21 cellular contexts compared by ENCODE assay signal in genomic region chr3:105022813-105023212, GRCh38.
DNase-seq lines count a peak whose midpoint lies in the region; ATAC-seq, FAIRE-seq and TF ChIP-seq lines count a peak whose summit lies in the region.
"Had no signal": no experiment of that assay in that cellular context is flagged by ENCODE, and none has a peak within 500 bp of the region (broad histone marks: within the 10 kb centered on the region; RNA-seq: fewer than 3 reads in every experiment).

No MANE protein-coding gene starts in this region.

- H2BK5ac ChIP-seq in mesendoderm (ENCODE audit: low read length) = no peak overlapping the region

- H4K8ac ChIP-seq in mesendoderm (ENCODE audit: low read depth, low read length) = no peak overlapping the region

- peak; percentile 28 for ATAC-seq in stimulated activated naive CD8-positive, alpha-beta T cell treated with anti-CD3 and anti-CD28 coated beads, Interleukin-15, amount 100 ng/mL, for 72 hours
- ATAC-seq in stimulated activated naive CD8-positive, alpha-beta T cell treated with anti-CD3 and anti-CD28 coated beads, Interleukin-15, Interleukin-2, amounts not matched to agents 100 U/mL and 50 U/mL, for 24 hours = no peak
- ATAC-seq in pancreas (no peak), GM19395 (IDR thresholded peaks at IDR 0.05; ENCODE audit: unreplicated experiment) (no peak)
- ATAC-seq: A549; CD8-positive, alpha-beta T cell; GM12878; HCT116 had no signal

- TF ChIP-seq CTCF in pancreas (IDR thresholded peaks at IDR 0.05) (no peak), ascending aorta (IDR thresholded peaks at IDR 0.05) (no peak)

- no peak overlapping the region for H3K18ac ChIP-seq in mesendoderm (ENCODE audit: low read length)

- H3K36me3 ChIP-seq in mesendoderm (ENCODE audit: control insufficient read depth, insufficient read depth, low read length) (no peaks in the 10 kb centered on the region), pancreas (no peaks in the 10 kb centered on the region), ascending aorta (no peaks in the 10 kb centered on the region)
- H3K36me3 ChIP-seq: BLaER1 had no signal

- intact Hi-C loops in pancreas (cut with DNase I) = no loop called here
- intact Hi-C loops in ascending aorta (cut with DNase I) = no loop called here

- H3K4me1 ChIP-seq in mesendoderm (ENCODE audit: control insufficient read depth, low read depth, low read length) (no peaks in the 10 kb centered on the region), pancreas (no peaks in the 10 kb centered on the region), ascending aorta (no peaks in the 10 kb centered on the region)
- H3K4me1 ChIP-seq: A549, BLaER1 had no signal

- no peak overlapping the region for H3K4me2 ChIP-seq in mesendoderm (ENCODE audit: low read length)
- H3K4me2 ChIP-seq: A549, BLaER1 had no signal

- DNase-seq in stimulated activated naive CD8-positive, alpha-beta T cell treated with anti-CD3 and anti-CD28 coated beads, Interleukin-15, amount 100 ng/mL, for 72 hours = no peak
- DNase-seq in stimulated activated naive CD8-positive, alpha-beta T cell treated with anti-CD3 and anti-CD28 coated beads, Interleukin-15, Interleukin-2, amounts not matched to agents 100 U/mL and 50 U/mL, for 24 hours = no peak
- DNase-seq in mesendoderm = peak; percentile 85
- peak; percentile 38 for DNase-seq in renal cortical epithelial cell (ENCODE audit: low read depth)
- DNase-seq in pancreas = no peak
- no peak for DNase-seq in ascending aorta (ENCODE audit: low spot score in 2 of 2)
- DNase-seq: AML-193; Calu3; CD8-positive, alpha-beta T cell; DMS79 treated with DMSO at 0.1 percent for 48 hours; GOT3; H7; HFFc6 had no signal

- H3K9ac ChIP-seq in mesendoderm (ENCODE audit: low read length) = no peak overlapping the region
- H3K9ac ChIP-seq: BLaER1 had no signal

- no peak overlapping the region for H2AK5ac ChIP-seq in mesendoderm (ENCODE audit: low read length)

- no peak overlapping the region for H2BK15ac ChIP-seq in mesendoderm (replicated peaks; ENCODE audit: low read depth)

- no peak for FAIRE-seq in pancreas (lab: Jason Lieb, UNC)
- FAIRE-seq: A549, GM12878 had no signal

- WGBS in mesendoderm (ENCODE audit: extremely low coverage, insufficient coverage, low lambda C conversion rate) = no CpG with 5 or more reads among the region's 2 CpGs
- 70% methylated on average over 2 of the region's 2 CpGs for WGBS in pancreas, 2 donors

- no peak overlapping the region for H3K4ac ChIP-seq in mesendoderm (ENCODE audit: low read depth, low read length)

- H3K79me2 ChIP-seq in mesendoderm (ENCODE audit: control insufficient read depth, insufficient read depth, low read length) = no peaks in the 10 kb centered on the region

- H3K27ac ChIP-seq in mesendoderm (ENCODE audit: low read depth, low read length) = no peak overlapping the region
- H3K27ac ChIP-seq in pancreas = no peak overlapping the region
- H3K27ac ChIP-seq in ascending aorta = no peak overlapping the region
- H3K27ac ChIP-seq: 22Rv1, A549, BLaER1, HL-60 had no signal

- H3K23ac ChIP-seq in mesendoderm (ENCODE audit: low read length) = no peak overlapping the region

- no peaks in the 10 kb centered on the region for H3K4me1 Mint-ChIP-seq in stimulated activated naive CD8-positive, alpha-beta T cell treated with anti-CD3 and anti-CD28 coated beads, Interleukin-15, amount 100 ng/mL, for 72 hours
- H3K4me1 Mint-ChIP-seq: CD14-positive monocyte had no signal

- H3K9me3 ChIP-seq in pancreas (no peaks in the 10 kb centered on the region), ascending aorta (no peaks in the 10 kb centered on the region)
- H3K9me3 ChIP-seq: A549, BLaER1 had no signal

- no peak overlapping the region for H3K27ac Mint-ChIP-seq in stimulated activated naive CD8-positive, alpha-beta T cell treated with anti-CD3 and anti-CD28 coated beads, Interleukin-15, amount 100 ng/mL, for 72 hours
- H3K27ac Mint-ChIP-seq: CD14-positive monocyte; CD8-positive, alpha-beta T cell; HFFc6 had no signal

- H4K5ac ChIP-seq in mesendoderm (ENCODE audit: low read length) = no peak overlapping the region

- H3K27me3 ChIP-seq in mesendoderm (ENCODE audit: insufficient read depth, low read length, poor library complexity) (no peaks in the 10 kb centered on the region), pancreas (no peaks in the 10 kb centered on the region), ascending aorta (no peaks in the 10 kb centered on the region)
- H3K27me3 ChIP-seq: BLaER1 had no signal

- no peak overlapping the region for H3K56ac ChIP-seq in mesendoderm (ENCODE audit: low read length)

- H3K9me3 Mint-ChIP-seq in stimulated activated naive CD8-positive, alpha-beta T cell treated with anti-CD3 and anti-CD28 coated beads, Interleukin-15, amount 100 ng/mL, for 72 hours = no peaks in the 10 kb centered on the region
- H3K9me3 Mint-ChIP-seq: CD8-positive, alpha-beta T cell; HFFc6 had no signal

- H3K79me1 ChIP-seq in mesendoderm (ENCODE audit: low read length) = no peaks in the 10 kb centered on the region

- H3K4me3 Mint-ChIP-seq in stimulated activated naive CD8-positive, alpha-beta T cell treated with anti-CD3 and anti-CD28 coated beads, Interleukin-15, amount 100 ng/mL, for 72 hours = no peak overlapping the region
- H3K4me3 Mint-ChIP-seq: CD14-positive monocyte; CD8-positive, alpha-beta T cell; HFFc6 had no signal

- H2BK120ac ChIP-seq in mesendoderm (ENCODE audit: low read depth, low read length) = no peak overlapping the region

- H3K4me3 ChIP-seq in mesendoderm (ENCODE audit: low read length) (no peak overlapping the region), pancreas (no peak overlapping the region), ascending aorta (no peak overlapping the region)
- H3K4me3 ChIP-seq: A549, BLaER1, GM12878 had no signal

- H3K27me3 Mint-ChIP-seq in stimulated activated naive CD8-positive, alpha-beta T cell treated with anti-CD3 and anti-CD28 coated beads, Interleukin-15, amount 100 ng/mL, for 72 hours = no peaks in the 10 kb centered on the region

Comparison
In these comparisons a context has a peak if more than half of its experiments do, and no peak if none do; other contexts are left out.
1. DNase-seq: peak in mesendoderm (single experiment) and renal cortical epithelial cell (single experiment); none in stimulated activated naive CD8-positive, alpha-beta T cell treated with anti-CD3 and anti-CD28 coated beads, Interleukin-15, amount 100 ng/mL, for 72 hours (0 of 2), stimulated activated naive CD8-positive, alpha-beta T cell treated with anti-CD3 and anti-CD28 coated beads, Interleukin-15, Interleukin-2, amounts not matched to agents 100 U/mL and 50 U/mL, for 24 hours (single experiment), pancreas (0 of 6) and ascending aorta (0 of 2).